10 cellular contexts compared by ENCODE assay signal in the genomic region with DNA sequence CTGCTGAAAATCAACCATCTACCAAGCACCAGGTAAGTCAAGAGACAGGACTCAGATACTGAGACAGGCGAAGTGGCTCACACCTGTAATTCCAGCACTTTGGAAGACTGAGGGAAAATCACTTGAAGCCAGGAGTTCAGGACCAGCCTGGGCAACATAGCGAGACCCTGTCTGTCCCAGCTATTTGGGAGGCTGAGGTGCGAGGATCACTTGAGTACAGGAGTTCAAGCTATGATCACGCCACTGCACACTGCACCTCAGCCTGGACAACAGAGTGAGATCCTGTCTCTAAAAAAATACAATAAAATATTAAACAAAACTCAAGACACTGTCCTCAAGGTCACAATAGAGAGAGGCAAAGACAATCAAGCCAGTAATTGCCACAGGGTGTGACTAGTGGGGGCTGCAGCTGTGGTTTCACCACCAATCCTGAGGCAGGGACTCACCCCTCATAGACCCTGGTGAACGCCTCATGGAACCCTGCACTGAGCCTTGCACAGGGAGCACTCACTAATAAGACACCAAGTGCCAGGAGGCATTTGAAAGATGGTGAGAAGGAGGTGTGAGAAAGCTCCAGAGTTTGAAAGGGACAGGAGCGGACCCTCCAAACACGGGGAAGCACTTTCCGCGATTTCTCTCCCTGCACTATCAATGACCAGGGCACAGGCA. TPM values are rescaled to one million over a fixed set of nuclear protein-coding genes. Genes with fewer than 3 reads are reported as not detected.
A peak's percentile ranks its signal among the peaks of the same experiment; 100 is the strongest.
DNase-seq lines count a peak whose midpoint lies in the region; ATAC-seq and TF ChIP-seq lines count a peak whose summit lies in the region.
"Had no signal": no experiment of that assay in that cellular context is flagged by ENCODE, and none has a peak within 500 bp of the region (broad histone marks: within the 10 kb centered on the region; RNA-seq: fewer than 3 reads in every experiment).

No MANE protein-coding gene starts in this region.

- TF ChIP-seq CTCF in SK-N-SH (IDR thresholded peaks at IDR 0.05) (no peak), SU-DHL-6 (IDR thresholded peaks at IDR 0.05; ENCODE audit: insufficient read depth, low read length, poor library complexity, severe bottlenecking) (no peak), fibroblast of mammary gland (conservative IDR thresholded peaks at IDR 0.05; ENCODE audit: control insufficient read depth, insufficient read depth, low read depth, low read length) (no peak), prostate gland (IDR thresholded peaks at IDR 0.05) (no peak)

- no peak for ATAC-seq in SK-N-SH treated with all-trans-retinoic acid at 6 μM for 48 hours

- H3K4me1 ChIP-seq in SK-N-SH (ENCODE audit: control insufficient read depth in 1 of 2, insufficient read depth in 2 of 2, low read depth in 1 of 2, low read length in 1 of 2) (peaks cover 7 to 20% of the 10 kb centered on the region in 2 experiments; a peak in 3 of 4 replicates), skeletal muscle satellite cell (ENCODE audit: control insufficient read depth, insufficient read depth, low read length) (peaks cover 35% of the 10 kb centered on the region), prostate gland (replicated peaks) (peaks cover under 1% of the 10 kb centered on the region)

- H3K9ac ChIP-seq in SK-N-SH (peak overlapping the region; percentile 93; the same call in 1 of the 2 replicates), SU-DHL-6 (ENCODE audit: low read length) (peak overlapping the region; percentile 97), skeletal muscle satellite cell (ENCODE audit: low read depth, low read length) (peak overlapping the region; percentile 94)

- TF ChIP-seq POLR2A in prostate gland (IDR thresholded peaks at IDR 0.05): no peak

- DNase-seq in SK-N-SH (no peak), fibroblast of mammary gland (ENCODE audit: low read depth) (no peak), retina (no peak), prostate gland (ENCODE audit: low spot score) (no peak), SW 1271 (lab: John Stamatoyannopoulos, UW) (no peak)
- DNase-seq: NCI-H510A treated with DMSO at 0.1 percent for 48 hours; stimulated activated CD4-positive, alpha-beta T cell treated with anti-CD3 and anti-CD28 coated beads, Interleukin-2, amount 100 ng/mL, for 48 hours had no signal

- H3K27ac ChIP-seq in SK-N-SH (ENCODE audit: low read depth in 2 of 2, low read length in 1 of 2) (no peak overlapping the region), SU-DHL-6 (ENCODE audit: low read depth, low read length) (no peak overlapping the region), prostate gland (no peak overlapping the region)

- H3F3A ChIP-seq in SK-N-SH (replicated peaks; ENCODE audit: insufficient read depth) (peaks cover 17% of the 10 kb centered on the region), SU-DHL-6 (ENCODE audit: insufficient read depth) (no peaks in the 10 kb centered on the region)

- no peaks in the 10 kb centered on the region for H3K27me3 ChIP-seq in SK-N-SH (ENCODE audit: insufficient read depth)
- no peaks in the 10 kb centered on the region for H3K27me3 ChIP-seq in SU-DHL-6 (ENCODE audit: low read length)
- H3K27me3 ChIP-seq in skeletal muscle satellite cell (ENCODE audit: control insufficient read depth, insufficient read depth, low read length): no peaks in the 10 kb centered on the region
- H3K27me3 ChIP-seq in prostate gland (replicated peaks; ENCODE audit: insufficient read depth): no peaks in the 10 kb centered on the region

- no peak for TF ChIP-seq EP300 in SK-N-SH (IDR thresholded peaks at IDR 0.05; ENCODE audit: borderline replicate concordance in 1 of 2, low read depth in 1 of 2, low read length in 1 of 2)

- intact Hi-C loops in prostate gland (cut with DNase I): no loop called here

- peaks cover 68% of the 10 kb centered on the region for H3K79me2 ChIP-seq in SK-N-SH (ENCODE audit: insufficient read depth)
- peaks cover 63% of the 10 kb centered on the region for H3K79me2 ChIP-seq in SU-DHL-6 (ENCODE audit: insufficient read depth, low read length)

- peak overlapping the region; percentile 93 for H3K4me2 ChIP-seq in SK-N-SH
- peak overlapping the region; percentile 75 for H3K4me2 ChIP-seq in SU-DHL-6 (ENCODE audit: low read depth, low read length, poor library complexity, severe bottlenecking)
- H3K4me2 ChIP-seq in skeletal muscle satellite cell (ENCODE audit: low read length): peak overlapping the region; percentile 92

- H3K4me3 ChIP-seq in SK-N-SH (ENCODE audit: low read depth in 2 of 2, low read length in 1 of 2) (peak overlapping the region; percentile 84 to 91), SU-DHL-6 (ENCODE audit: insufficient read depth, low read length, poor library complexity, severe bottlenecking) (peak overlapping the region; percentile 92), fibroblast of mammary gland (ENCODE audit: control insufficient read depth, low read depth, low read length) (peak overlapping the region; percentile 96), skeletal muscle satellite cell (ENCODE audit: low read length) (peak overlapping the region; percentile 88), prostate gland (peak overlapping the region in 1 of 2 donors; percentile 68)

- H3K36me3 ChIP-seq in SK-N-SH (replicated peaks in 1 of 2; ENCODE audit: control insufficient read depth in 1 of 2, insufficient read depth in 2 of 2, low read length in 1 of 2): peaks cover 41 to 46% of the 10 kb centered on the region in 2 experiments
- H3K36me3 ChIP-seq in SU-DHL-6 (ENCODE audit: low read length): peaks cover 28% of the 10 kb centered on the region
- peaks cover 52% of the 10 kb centered on the region for H3K36me3 ChIP-seq in skeletal muscle satellite cell (ENCODE audit: insufficient read depth, low read length)
- H3K36me3 ChIP-seq in prostate gland: peaks cover 4 to 7% of the 10 kb centered on the region in 2 donors

- POLR2A ChIA-PET in SK-N-SH (lab: Yijun Ruan, JAX): interaction anchor here (0.6 to 3.8 kb wide), 6 partner anchors 8 to 1039 kb away, joined by 3 to 83 read pairs (median 10); a partner anchor contains a TSS

- H3K9me2 ChIP-seq in SK-N-SH (no peaks in the 10 kb centered on the region), SU-DHL-6 (replicated peaks; ENCODE audit: insufficient read depth, low read length) (no peaks in the 10 kb centered on the region)

- CTCF ChIA-PET in SK-N-SH (lab: Yijun Ruan, JAX): interaction anchor here (1.0 to 4.5 kb wide), 6 partner anchors 9 to 376 kb away, joined by 3 to 75 read pairs (median 26); a partner anchor contains a TSS

- peaks cover 59% of the 10 kb centered on the region for H4K20me1 ChIP-seq in SK-N-SH (ENCODE audit: insufficient read depth)
- peaks cover 37% of the 10 kb centered on the region for H4K20me1 ChIP-seq in SU-DHL-6 (ENCODE audit: low read depth, low read length)

- TF ChIP-seq RAD21 in SK-N-SH (IDR thresholded peaks at IDR 0.05; ENCODE audit: low read length): no peak

- WGBS in SK-N-SH (ENCODE audit: low lambda C conversion rate): 87% methylated on average over 9 of the region's 9 CpGs
- 93% methylated on average over 9 of the region's 9 CpGs for WGBS in prostate gland

- H3K9me3 ChIP-seq in SK-N-SH (no peaks in the 10 kb centered on the region), SU-DHL-6 (ENCODE audit: insufficient read depth, low read length) (no peaks in the 10 kb centered on the region), skeletal muscle satellite cell (replicated peaks; ENCODE audit: low read length) (no peaks in the 10 kb centered on the region), prostate gland (no peaks in the 10 kb centered on the region)

- H2AFZ ChIP-seq in SK-N-SH (ENCODE audit: low read depth): no peak overlapping the region
- H2AFZ ChIP-seq in SU-DHL-6 (ENCODE audit: low read depth, low read length, severe bottlenecking): no peak overlapping the region

TF ChIP-seq in SK-N-SH, 30 proteins besides CTCF, POLR2A, EP300 and RAD21 (continues in another document):
- no peak for TF ChIP-seq GABPA (IDR thresholded peaks at IDR 0.05; ENCODE audit: low read depth)
- TF ChIP-seq, protein P1, sequence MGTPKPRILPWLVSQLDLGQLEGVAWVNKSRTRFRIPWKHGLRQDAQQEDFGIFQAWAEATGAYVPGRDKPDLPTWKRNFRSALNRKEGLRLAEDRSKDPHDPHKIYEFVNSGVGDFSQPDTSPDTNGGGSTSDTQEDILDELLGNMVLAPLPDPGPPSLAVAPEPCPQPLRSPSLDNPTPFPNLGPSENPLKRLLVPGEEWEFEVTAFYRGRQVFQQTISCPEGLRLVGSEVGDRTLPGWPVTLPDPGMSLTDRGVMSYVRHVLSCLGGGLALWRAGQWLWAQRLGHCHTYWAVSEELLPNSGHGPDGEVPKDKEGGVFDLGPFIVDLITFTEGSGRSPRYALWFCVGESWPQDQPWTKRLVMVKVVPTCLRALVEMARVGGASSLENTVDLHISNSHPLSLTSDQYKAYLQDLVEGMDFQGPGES (IDR thresholded peaks at IDR 0.05; ENCODE audit: low read depth, low read length): no peak
- no peak for TF ChIP-seq NFIC (IDR thresholded peaks at IDR 0.05; ENCODE audit: borderline replicate concordance)
- no peak for TF ChIP-seq JUND (IDR thresholded peaks at IDR 0.05)
- TF ChIP-seq RXRA (IDR thresholded peaks at IDR 0.05; ENCODE audit: borderline replicate concordance, low read depth): no peak

TF ChIP-seq in SK-N-SH treated with all-trans-retinoic acid at 6 μM for 48 hours, 23 proteins besides CTCF, POLR2A, EP300 and RAD21 (continues in another document):
- TF ChIP-seq, protein P2, sequence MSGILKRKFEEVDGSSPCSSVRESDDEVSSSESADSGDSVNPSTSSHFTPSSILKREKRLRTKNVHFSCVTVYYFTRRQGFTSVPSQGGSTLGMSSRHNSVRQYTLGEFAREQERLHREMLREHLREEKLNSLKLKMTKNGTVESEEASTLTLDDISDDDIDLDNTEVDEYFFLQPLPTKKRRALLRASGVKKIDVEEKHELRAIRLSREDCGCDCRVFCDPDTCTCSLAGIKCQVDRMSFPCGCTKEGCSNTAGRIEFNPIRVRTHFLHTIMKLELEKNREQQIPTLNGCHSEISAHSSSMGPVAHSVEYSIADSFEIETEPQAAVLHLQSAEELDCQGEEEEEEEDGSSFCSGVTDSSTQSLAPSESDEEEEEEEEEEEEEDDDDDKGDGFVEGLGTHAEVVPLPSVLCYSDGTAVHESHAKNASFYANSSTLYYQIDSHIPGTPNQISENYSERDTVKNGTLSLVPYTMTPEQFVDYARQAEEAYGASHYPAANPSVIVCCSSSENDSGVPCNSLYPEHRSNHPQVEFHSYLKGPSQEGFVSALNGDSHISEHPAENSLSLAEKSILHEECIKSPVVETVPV (CRISPR knock-in tag; IDR thresholded peaks at IDR 0.05): no peak
- TF ChIP-seq TCF4 (CRISPR knock-in tag; IDR thresholded peaks at IDR 0.05; ENCODE audit: borderline replicate concordance): no peak
- no peak for TF ChIP-seq ZNF565 (CRISPR knock-in tag; conservative IDR thresholded peaks at IDR 0.05; ENCODE audit: low read depth)
- no peak for TF ChIP-seq ESRRG (CRISPR knock-in tag; IDR thresholded peaks at IDR 0.05)

RNA-seq across cellular contexts. Expression of a gene that starts 1.7 kb away (rescaled TPM):
- polyA plus RNA-seq in SK-N-SH (2012; rRNA removed): 34.9 and 40.3 TPM in 2 replicates
- 25.4 and 27.5 TPM in 2 replicates for polyA plus RNA-seq in SK-N-SH (2012; cell fraction: cytosol; rRNA removed)
- polyA plus RNA-seq in SK-N-SH (2012; cell fraction: nucleus; rRNA removed): 112 and 173 TPM in 2 replicates
- 10.0 and 11.2 TPM in 2 replicates for total RNA-seq in skeletal muscle satellite cell (2012; rRNA removed)
- 10 to 100 TPM; 21.8 to 28.2 TPM for total RNA-seq in prostate gland

RNA-seq across cellular contexts. Expression of a gene that starts 39.2 kb away (rescaled TPM):
- 10.8 and 14.7 TPM in 2 replicates for polyA plus RNA-seq in SK-N-SH (2012; rRNA removed)
- polyA plus RNA-seq in SK-N-SH (2012; cell fraction: cytosol; rRNA removed): 10.9 and 11.0 TPM in 2 replicates
- polyA plus RNA-seq in SK-N-SH (2012; cell fraction: nucleus; rRNA removed): 23.1 and 48.0 TPM in 2 replicates
- 23.8 and 27.6 TPM in 2 replicates for total RNA-seq in skeletal muscle satellite cell (2012; rRNA removed)
- total RNA-seq in prostate gland: 10 to 100 TPM; 45.6 to 50.6 TPM
